ENCODE assay signal across 14 cellular contexts in the genomic region with DNA sequence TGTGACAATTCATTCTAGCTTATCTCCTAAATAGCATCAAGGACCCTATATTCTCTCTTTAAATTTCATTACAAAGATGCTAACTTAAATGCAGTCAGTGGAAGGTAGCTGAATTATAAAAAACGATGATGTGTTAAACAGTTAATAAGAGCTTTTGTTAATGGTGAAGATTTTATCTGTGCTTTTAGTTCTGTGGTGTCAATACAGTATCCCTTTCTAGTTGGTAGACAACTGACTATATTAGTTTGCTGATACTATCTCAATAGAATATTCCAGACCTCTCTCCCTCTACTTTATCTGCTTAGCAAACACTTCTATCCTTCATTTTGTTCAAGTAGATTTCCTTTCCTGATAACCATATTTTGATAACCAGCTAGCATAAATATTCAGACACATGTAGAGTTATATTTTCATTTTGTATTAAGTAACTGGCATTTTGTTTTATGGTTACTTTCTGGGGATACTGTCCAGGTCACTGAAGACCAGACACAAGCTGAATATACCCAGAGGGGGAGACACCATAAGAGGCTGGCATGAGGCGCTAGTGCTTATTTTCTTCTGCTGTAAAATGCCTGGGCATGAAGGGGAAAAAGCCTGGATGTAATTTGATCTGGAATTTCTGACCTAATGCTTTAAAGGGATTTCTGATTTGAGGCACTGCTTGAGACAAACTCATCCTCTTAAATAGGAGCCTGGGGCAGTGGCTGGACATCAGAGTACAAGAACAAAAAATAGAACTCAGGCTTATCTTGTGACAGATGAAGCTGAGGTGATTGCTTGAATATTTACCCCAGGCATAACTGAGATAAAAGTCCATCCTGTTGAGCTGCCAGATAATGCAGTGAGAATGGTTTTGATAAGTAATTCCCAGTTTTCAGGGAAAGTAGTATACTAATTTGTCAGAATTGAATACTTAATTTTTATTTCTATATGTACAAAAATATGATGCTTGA.
"Had no signal": no experiment of that assay in that cellular context is flagged by ENCODE, and none has a peak within 500 bp of the region (broad histone marks: within the 10 kb centered on the region; RNA-seq: fewer than 3 reads in every experiment).

No MANE protein-coding gene starts in this region.

- H3K36me3 ChIP-seq: thoracic aorta had no signal

- DNase-seq: activated CD4-positive, alpha-beta T cell treated with anti-CD3 and anti-CD28 coated beads, Interleukin-2, amount 50 U/mL, for 1 hour; activated CD4-positive, CD25-positive, alpha-beta regulatory T cell; activated CD8-positive, alpha-beta memory T cell treated with anti-CD3 and anti-CD28 coated beads for 24 hours; activated naive CD4-positive, alpha-beta T cell; foreskin fibroblast; hypothalamus; naive B cell; stimulated activated CD4-positive, alpha-beta T cell treated with anti-CD3 and anti-CD28 coated beads, Interleukin-12 subunit alpha, Interleukin-12 subunit beta, amount 100 ng/mL, for 4 hours; stimulated activated CD4-positive, alpha-beta T cell treated with anti-CD3 and anti-CD28 coated beads, Interleukin-2, amount 100 ng/mL, for 24 hours; SW 1271 had no signal

- H3K27me3 Mint-ChIP-seq: naive B cell had no signal

- H3K9ac ChIP-seq: parathyroid adenoma had no signal

- H3K4me3 Mint-ChIP-seq: naive B cell had no signal

- H3K4me1 Mint-ChIP-seq: naive B cell had no signal

- H3K36me3 Mint-ChIP-seq: naive B cell had no signal

- H3K27ac Mint-ChIP-seq: naive B cell had no signal

- H3K4me1 ChIP-seq: parathyroid adenoma had no signal

- FAIRE-seq: endometrium, TTC549 had no signal

- H3K27ac ChIP-seq: parathyroid adenoma, thoracic aorta had no signal

- H3K4me3 ChIP-seq: thoracic aorta had no signal

- H2AFZ ChIP-seq: parathyroid adenoma had no signal

- H3K9me3 ChIP-seq: thoracic aorta had no signal
